ENCODE assay signal across 34 cellular contexts in the genomic region with DNA sequence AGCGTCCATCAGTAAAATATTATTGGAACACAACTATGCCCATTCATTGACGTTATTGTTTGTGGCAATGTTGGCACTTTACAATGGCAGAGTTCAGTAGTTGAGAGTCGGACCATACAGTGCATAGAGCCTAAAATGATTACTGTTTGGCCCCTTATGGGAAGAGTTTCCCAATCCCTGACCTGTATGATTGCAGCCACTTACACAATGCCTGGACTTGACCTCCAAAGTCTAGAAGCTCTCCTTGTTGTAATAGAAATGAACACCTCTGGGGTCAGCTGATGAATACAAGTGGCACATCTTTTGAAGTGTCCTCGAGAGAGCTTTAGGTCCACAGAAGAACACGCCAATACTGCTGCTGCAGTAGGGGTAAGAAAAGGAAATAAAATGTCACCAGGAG. TPM values are rescaled to one million over a fixed set of nuclear protein-coding genes. Genes with fewer than 3 reads are reported as not detected.
"Had no signal": no experiment of that assay in that cellular context is flagged by ENCODE, and none has a peak within 500 bp of the region (broad histone marks: within the 10 kb centered on the region; RNA-seq: fewer than 3 reads in every experiment).

No MANE protein-coding gene starts in this region.

- H3K36me3 Mint-ChIP-seq: stimulated activated effector memory CD8-positive, alpha-beta T cell treated with anti-CD3 and anti-CD28 coated beads, Interleukin-12 subunit alpha, Interleukin-12 subunit beta, amount 100 ng/mL, for 72 hours; stimulated activated memory B cell treated with anti-CD40 and anti-IgM and Interleukin-4, amounts not matched to agents 10 μg/mL and 1 μg/mL and 100 μg/mL, for 72 hours; stimulated activated naive B cell treated with anti-CD40 and anti-IgM and Interleukin-4, amounts not matched to agents 10 μg/mL and 1 μg/mL and 100 μg/mL, for 72 hours; type B pancreatic cell had no signal

- H3K4me3 Mint-ChIP-seq: stimulated activated effector memory CD8-positive, alpha-beta T cell treated with anti-CD3 and anti-CD28 coated beads, Interleukin-12 subunit alpha, Interleukin-12 subunit beta, amount 100 ng/mL, for 72 hours; stimulated activated memory B cell treated with anti-CD40 and anti-IgM and Interleukin-4, amounts not matched to agents 10 μg/mL and 1 μg/mL and 100 μg/mL, for 72 hours; stimulated activated naive B cell treated with anti-CD40 and anti-IgM and Interleukin-4, amounts not matched to agents 10 μg/mL and 1 μg/mL and 100 μg/mL, for 72 hours; stimulated activated naive CD8-positive, alpha-beta T cell treated with anti-CD3 and anti-CD28 coated beads, Interleukin-15, amount 100 ng/mL, for 72 hours; stimulated activated naive CD8-positive, alpha-beta T cell treated with anti-CD3 and anti-CD28 coated beads, Interleukin-15, Interleukin-2, amounts not matched to agents 100 ng/mL and 50 ng/mL, for 24 hours; type B pancreatic cell had no signal

- H3K9me3 ChIP-seq: stomach, suprapubic skin, testis, thoracic aorta, thyroid gland, tibial artery, tibial nerve, transverse colon, upper lobe of left lung, upper lobe of right lung, uterus, vagina had no signal

- H3K27ac Mint-ChIP-seq: stimulated activated effector memory CD8-positive, alpha-beta T cell treated with anti-CD3 and anti-CD28 coated beads, Interleukin-12 subunit alpha, Interleukin-12 subunit beta, amount 100 ng/mL, for 72 hours; stimulated activated memory B cell treated with anti-CD40 and anti-IgM and Interleukin-4, amounts not matched to agents 10 μg/mL and 1 μg/mL and 100 μg/mL, for 72 hours; stimulated activated naive B cell treated with anti-CD40 and anti-IgM and Interleukin-4, amounts not matched to agents 10 μg/mL and 1 μg/mL and 100 μg/mL, for 72 hours; stimulated activated naive CD8-positive, alpha-beta T cell treated with anti-CD3 and anti-CD28 coated beads, Interleukin-15, amount 100 ng/mL, for 72 hours; stimulated activated naive CD8-positive, alpha-beta T cell treated with anti-CD3 and anti-CD28 coated beads, Interleukin-15, Interleukin-2, amounts not matched to agents 100 ng/mL and 50 ng/mL, for 24 hours; type B pancreatic cell had no signal

- H3K27me3 Mint-ChIP-seq: stimulated activated naive B cell treated with anti-CD40 and anti-IgM and Interleukin-4, amounts not matched to agents 10 μg/mL and 1 μg/mL and 100 μg/mL, for 72 hours; stimulated activated naive CD8-positive, alpha-beta T cell treated with anti-CD3 and anti-CD28 coated beads, Interleukin-15, amount 100 ng/mL, for 72 hours; stimulated activated naive CD8-positive, alpha-beta T cell treated with anti-CD3 and anti-CD28 coated beads, Interleukin-15, Interleukin-2, amounts not matched to agents 100 ng/mL and 50 ng/mL, for 24 hours; type B pancreatic cell had no signal

- H3K4me1 ChIP-seq: stomach, suprapubic skin, testis, thyroid gland, tibial artery, transverse colon, upper lobe of left lung, upper lobe of right lung, uterus, vagina had no signal

- H3K4me3 ChIP-seq: stomach, suprapubic skin, testis, thoracic aorta, thyroid gland, tibial artery, tibial nerve, transverse colon, upper lobe of left lung, upper lobe of right lung, uterus, vagina had no signal

- H3K27me3 ChIP-seq: stomach, suprapubic skin, testis, thyroid gland, tibial artery, transverse colon, upper lobe of left lung, upper lobe of right lung, uterus, vagina had no signal

- H3K4me1 Mint-ChIP-seq: stimulated activated effector memory CD8-positive, alpha-beta T cell treated with anti-CD3 and anti-CD28 coated beads, Interleukin-12 subunit alpha, Interleukin-12 subunit beta, amount 100 ng/mL, for 72 hours; stimulated activated memory B cell treated with anti-CD40 and anti-IgM and Interleukin-4, amounts not matched to agents 10 μg/mL and 1 μg/mL and 100 μg/mL, for 72 hours; stimulated activated naive B cell treated with anti-CD40 and anti-IgM and Interleukin-4, amounts not matched to agents 10 μg/mL and 1 μg/mL and 100 μg/mL, for 72 hours; stimulated activated naive CD8-positive, alpha-beta T cell treated with anti-CD3 and anti-CD28 coated beads, Interleukin-15, amount 100 ng/mL, for 72 hours had no signal

- H3K36me3 ChIP-seq: stomach, suprapubic skin, thoracic aorta, thyroid gland, tibial artery, tibial nerve, transverse colon, upper lobe of left lung, upper lobe of right lung, uterus, vagina had no signal

- FAIRE-seq: urothelium cell line had no signal

- H3K9me3 Mint-ChIP-seq: stimulated activated effector memory CD8-positive, alpha-beta T cell treated with anti-CD3 and anti-CD28 coated beads, Interleukin-12 subunit alpha, Interleukin-12 subunit beta, amount 100 ng/mL, for 72 hours; stimulated activated memory B cell treated with anti-CD40 and anti-IgM and Interleukin-4, amounts not matched to agents 10 μg/mL and 1 μg/mL and 100 μg/mL, for 72 hours; stimulated activated naive B cell treated with anti-CD40 and anti-IgM and Interleukin-4, amounts not matched to agents 10 μg/mL and 1 μg/mL and 100 μg/mL, for 72 hours; stimulated activated naive CD8-positive, alpha-beta T cell treated with anti-CD3 and anti-CD28 coated beads, Interleukin-15, amount 100 ng/mL, for 72 hours; stimulated activated naive CD8-positive, alpha-beta T cell treated with anti-CD3 and anti-CD28 coated beads, Interleukin-15, Interleukin-2, amounts not matched to agents 100 ng/mL and 50 ng/mL, for 24 hours; type B pancreatic cell had no signal

- H3K27ac ChIP-seq: stomach, suprapubic skin, testis, thoracic aorta, thyroid gland, tibial artery, tibial nerve, transverse colon, upper lobe of left lung, upper lobe of right lung, uterus, vagina had no signal

- DNase-seq: stimulated activated CD4-positive, alpha-beta T cell treated with anti-CD3 and anti-CD28 coated beads, Interleukin-2, amount 100 ng/mL, for 48 hours; stimulated activated CD4-positive, alpha-beta T cell treated with anti-CD3 and anti-CD28 coated beads, Interleukin-4, amount 100 ng/mL, for 1 hour; stimulated activated CD4-positive, alpha-beta T cell treated with anti-CD3 and anti-CD28 coated beads, Interleukin-4, amount 100 ng/mL, for 24 hours; stimulated activated CD4-positive, alpha-beta T cell treated with anti-CD3 and anti-CD28 coated beads, Interleukin-4, amount 100 ng/mL, for 4 hours; stimulated activated CD8-positive, alpha-beta memory T cell treated with anti-CD3 and anti-CD28 coated beads, Interleukin-4, amount 100 ng/mL, for 48 hours; stimulated activated naive B cell treated with anti-CD40 and anti-IgM and Interleukin-4, amounts not matched to agents 10 μg/mL and 1 μg/mL and 100 μg/mL, for 72 hours; stimulated activated naive CD4-positive, alpha-beta T cell; stimulated activated naive CD4-positive, alpha-beta T cell treated with Interleukin-2 at 50 U/mL for 16 hours; stimulated activated naive CD8-positive, alpha-beta T cell treated with anti-CD3 and anti-CD28 coated beads, Interleukin-15, amount 100 ng/mL, for 72 hours; stimulated activated naive CD8-positive, alpha-beta T cell treated with anti-CD3 and anti-CD28 coated beads, Interleukin-15, Interleukin-2, amounts not matched to agents 100 U/mL and 50 U/mL, for 24 hours; stomach; substantia nigra; testis; thyroid gland; tibial artery; transverse colon; trophoblast cell; upper lobe of left lung; upper lobe of right lung; uterus had no signal

- ATAC-seq: stimulated activated effector memory CD8-positive, alpha-beta T cell treated with anti-CD3 and anti-CD28 coated beads, Interleukin-12 subunit alpha, Interleukin-12 subunit beta, amount 100 ng/mL, for 72 hours; stimulated activated memory B cell treated with anti-CD40 and anti-IgM and Interleukin-4, amounts not matched to agents 10 μg/mL and 1 μg/mL and 100 μg/mL, for 72 hours; stimulated activated naive B cell treated with anti-CD40 and anti-IgM and Interleukin-4, amounts not matched to agents 10 μg/mL and 1 μg/mL and 100 μg/mL, for 72 hours; stimulated activated naive CD8-positive, alpha-beta T cell treated with anti-CD3 and anti-CD28 coated beads, Interleukin-15, amount 100 ng/mL, for 72 hours; stimulated activated naive CD8-positive, alpha-beta T cell treated with anti-CD3 and anti-CD28 coated beads, Interleukin-15, Interleukin-2, amounts not matched to agents 100 U/mL and 50 U/mL, for 24 hours; upper lobe of right lung had no signal

RNA-seq across cellular contexts. Expression of gene NOX3, which starts 59.0 kb away (rescaled TPM):
- total RNA-seq: stomach, subcutaneous adipose tissue, suprapubic skin, temporal lobe, testis, thoracic aorta, thyroid gland, tibial nerve, transverse colon, upper lobe of left lung, upper lobe of right lung, ureter, urinary bladder, uterus, vagina had no signal
- polyA plus RNA-seq: stomach, thymus, urinary bladder had no signal
